In the genomic region with DNA sequence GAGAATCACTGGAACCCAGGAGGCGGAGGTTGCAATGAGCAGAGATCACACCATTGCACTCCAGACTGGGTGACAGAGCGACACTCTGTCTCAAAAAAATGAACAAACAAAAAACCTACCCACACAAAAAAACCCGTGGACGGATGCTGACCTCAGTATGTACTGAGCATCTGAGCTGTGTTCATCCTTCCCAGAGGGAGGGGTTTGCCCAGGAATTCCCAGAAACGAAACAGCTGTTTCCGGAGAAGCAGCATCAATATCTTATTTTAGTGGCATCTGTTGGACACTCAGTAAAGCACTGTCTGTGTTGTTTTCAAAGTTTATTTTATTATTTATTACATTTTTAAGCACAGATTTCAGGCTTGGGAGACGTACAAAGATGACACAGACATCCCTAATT, we compare ENCODE assay signal across 37 cellular contexts.
"Had no signal": no experiment of that assay in that cellular context is flagged by ENCODE, and none has a peak within 500 bp of the region (broad histone marks: within the 10 kb centered on the region; RNA-seq: fewer than 3 reads in every experiment).

No MANE protein-coding gene starts in this region.

- H3K9me3 Mint-ChIP-seq: activated CD4-positive, alpha-beta memory T cell treated with anti-CD3 and anti-CD28 coated beads, Interleukin-2, amount 10 ng/mL, durations not matched to agents 7 days and 5 days; activated naive CD8-positive, alpha-beta T cell treated with anti-CD3 and anti-CD28 coated beads for 36 hours; activated T-helper 17 cell treated with anti-CD3 and anti-CD28 coated beads, Interleukin-2, amount 50 U/mL, for 72 hours had no signal

- H3K9me3 ChIP-seq: MG63, Peyer's patch had no signal

- H3K4me3 Mint-ChIP-seq: activated CD4-positive, alpha-beta memory T cell treated with anti-CD3 and anti-CD28 coated beads, Interleukin-2, amount 10 ng/mL, durations not matched to agents 7 days and 5 days; activated CD8-positive, alpha-beta memory T cell treated with anti-CD3 and anti-CD28 coated beads, Interleukin-2, amount 10 ng/mL, durations not matched to agents 7 days and 5 days; activated naive CD8-positive, alpha-beta T cell treated with anti-CD3 and anti-CD28 coated beads for 36 hours; activated T-cell treated with anti-CD3 and anti-CD28 coated beads, Interleukin-2, amount 50 U/mL, for 72 hours; activated T-helper 17 cell treated with anti-CD3 and anti-CD28 coated beads, Interleukin-2, amount 50 U/mL, for 72 hours had no signal

- H3K27ac ChIP-seq: brain microvascular endothelial cell, Peyer's patch, WERI-Rb-1 had no signal

- H3K27me3 Mint-ChIP-seq: activated CD4-positive, alpha-beta memory T cell treated with anti-CD3 and anti-CD28 coated beads, Interleukin-2, amount 10 ng/mL, durations not matched to agents 7 days and 5 days; activated CD8-positive, alpha-beta memory T cell treated with anti-CD3 and anti-CD28 coated beads, Interleukin-2, amount 10 ng/mL, durations not matched to agents 7 days and 5 days; activated naive CD8-positive, alpha-beta T cell treated with anti-CD3 and anti-CD28 coated beads for 36 hours had no signal

- H3K4me3 ChIP-seq: MG63, Peyer's patch had no signal

- H3K4me1 ChIP-seq: Peyer's patch had no signal

- H3K36me3 Mint-ChIP-seq: activated naive CD8-positive, alpha-beta T cell treated with anti-CD3 and anti-CD28 coated beads for 36 hours had no signal

- DNase-seq: activated CD4-positive, alpha-beta memory T cell treated with anti-CD3 and anti-CD28 coated beads, Interleukin-2, amount 10 ng/mL, durations not matched to agents 7 days and 5 days; activated CD4-positive, alpha-beta T cell treated with anti-CD3 and anti-CD28 coated beads for 1 hour; activated CD4-positive, alpha-beta T cell treated with anti-CD3 and anti-CD28 coated beads for 48 hours; activated CD4-positive, CD25-positive, alpha-beta regulatory T cell; activated CD8-positive, alpha-beta memory T cell treated with anti-CD3 and anti-CD28 coated beads for 24 hours; activated CD8-positive, alpha-beta memory T cell treated with anti-CD3 and anti-CD28 coated beads, Interleukin-2, amount 10 ng/mL, durations not matched to agents 7 days and 5 days; activated CD8-positive, alpha-beta memory T cell treated with anti-CD3 and anti-CD28 coated beads, Interleukin-2, amount 50 U/mL, for 48 hours; activated effector memory CD4-positive, alpha-beta T cell treated with anti-CD3 and anti-CD28 coated beads, Interleukin-2, amount 50 U/mL, for 16 hours; activated naive CD4-positive, alpha-beta T cell; activated naive CD4-positive, alpha-beta T cell treated with anti-CD3 and anti-CD28 coated beads, Interleukin-2, amount 50 U/mL, for 16 hours; activated naive CD8-positive, alpha-beta T cell treated with anti-CD3 and anti-CD28 coated beads for 36 hours; activated T-cell treated with anti-CD3 and anti-CD28 coated beads, Interleukin-2, amount 50 U/mL, for 72 hours; amniotic stem cell; aorta; brain microvascular endothelial cell; central memory CD4-positive, alpha-beta T cell; Karpas-422; MG63; NCI-H1048; NCI-H1105 treated with DMSO at 0.1 percent for 48 hours; NCI-H1436; NCI-H1694; NCI-H2029; NCI-H2107; NCI-H2171; NCI-H510A; NCI-H526; NCI-H748 treated with DMSO at 0.1 percent for 48 hours; NK-92 treated with Interleukin-12 subunit alpha and Interleukin-12 subunit beta, amount 100 ng/mL, for 24 hours; PC-3; Peyer's patch; RPMI8226; SHP77 treated with DMSO at 0.1 percent for 48 hours; SW 1271; T1000; WERI-Rb-1 had no signal

- H3K27ac Mint-ChIP-seq: activated CD4-positive, alpha-beta memory T cell treated with anti-CD3 and anti-CD28 coated beads, Interleukin-2, amount 10 ng/mL, durations not matched to agents 7 days and 5 days; activated CD8-positive, alpha-beta memory T cell treated with anti-CD3 and anti-CD28 coated beads, Interleukin-2, amount 10 ng/mL, durations not matched to agents 7 days and 5 days; activated naive CD8-positive, alpha-beta T cell treated with anti-CD3 and anti-CD28 coated beads for 36 hours; activated T-cell treated with anti-CD3 and anti-CD28 coated beads, Interleukin-2, amount 50 U/mL, for 72 hours; activated T-helper 17 cell treated with anti-CD3 and anti-CD28 coated beads, Interleukin-2, amount 50 U/mL, for 72 hours had no signal

- H3K36me3 ChIP-seq: brain microvascular endothelial cell, MG63, Peyer's patch, WERI-Rb-1 had no signal

- H3K27me3 ChIP-seq: brain microvascular endothelial cell, MG63, Peyer's patch had no signal
